Comparison of ENCODE assay signal across 16 cellular contexts in the genomic region with DNA sequence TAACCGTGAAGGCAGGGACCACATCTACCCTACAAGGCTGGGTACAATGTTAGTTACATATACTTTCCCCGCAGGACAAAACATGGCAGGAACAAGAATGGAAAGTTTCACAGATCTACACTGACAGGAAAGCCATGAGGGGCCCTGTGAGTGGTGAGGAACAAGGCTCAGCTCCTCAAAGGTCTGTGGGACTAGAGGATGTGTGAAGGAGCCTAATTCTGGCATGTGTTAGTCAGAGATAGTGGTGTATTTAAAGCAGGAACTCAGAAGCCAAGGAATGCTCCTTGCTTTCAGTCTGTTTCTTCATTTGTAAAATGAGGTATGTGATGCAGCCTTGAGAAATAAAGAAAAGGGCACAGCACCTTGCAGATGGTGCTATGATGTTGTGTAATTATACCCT.
"Had no signal": no experiment of that assay in that cellular context is flagged by ENCODE, and none has a peak within 500 bp of the region (broad histone marks: within the 10 kb centered on the region; RNA-seq: fewer than 3 reads in every experiment).

No MANE protein-coding gene starts in this region.

- ATAC-seq: lower lobe of right lung; natural killer cell; stimulated activated memory B cell treated with anti-CD40 and anti-IgM and Interleukin-4, amounts not matched to agents 10 μg/mL and 1 μg/mL and 100 μg/mL, for 72 hours had no signal

- H3K27ac ChIP-seq: coronary artery, lower lobe of right lung had no signal

- H3K27ac Mint-ChIP-seq: activated naive CD8-positive, alpha-beta T cell treated with anti-CD3 and anti-CD28 coated beads, Interleukin-2, amount 10 ng/mL, durations not matched to agents 7 days and 5 days; natural killer cell; stimulated activated memory B cell treated with anti-CD40 and anti-IgM and Interleukin-4, amounts not matched to agents 10 μg/mL and 1 μg/mL and 100 μg/mL, for 72 hours; type B pancreatic cell had no signal

- H3K4me1 ChIP-seq: lower lobe of right lung had no signal

- H3K4me3 ChIP-seq: coronary artery, lower lobe of right lung, smooth muscle cell had no signal

- H3K9me3 Mint-ChIP-seq: activated naive CD8-positive, alpha-beta T cell treated with anti-CD3 and anti-CD28 coated beads, Interleukin-2, amount 10 ng/mL, durations not matched to agents 7 days and 5 days; natural killer cell; stimulated activated memory B cell treated with anti-CD40 and anti-IgM and Interleukin-4, amounts not matched to agents 10 μg/mL and 1 μg/mL and 100 μg/mL, for 72 hours; type B pancreatic cell had no signal

- H3K4me1 Mint-ChIP-seq: activated naive CD8-positive, alpha-beta T cell treated with anti-CD3 and anti-CD28 coated beads, Interleukin-2, amount 10 ng/mL, durations not matched to agents 7 days and 5 days; natural killer cell; stimulated activated memory B cell treated with anti-CD40 and anti-IgM and Interleukin-4, amounts not matched to agents 10 μg/mL and 1 μg/mL and 100 μg/mL, for 72 hours had no signal

- DNase-seq: activated CD4-positive, alpha-beta T cell treated with anti-CD3 and anti-CD28 coated beads, Interleukin-2, amount 50 U/mL, for 4 hours; activated naive CD8-positive, alpha-beta T cell treated with anti-CD3 and anti-CD28 coated beads, Interleukin-2, amount 10 ng/mL, durations not matched to agents 7 days and 5 days; activated T-cell treated with anti-CD3 and anti-CD28 coated beads, Interleukin-2, amount 50 U/mL, for 48 hours; central memory CD4-positive, alpha-beta T cell; effector memory CD4-positive, alpha-beta T cell; hippocampal formation; left cardiac atrium; lower lobe of right lung; natural killer cell; SK-N-SH; substantia nigra; T-helper 1 cell had no signal

- H3K4me3 Mint-ChIP-seq: activated naive CD8-positive, alpha-beta T cell treated with anti-CD3 and anti-CD28 coated beads, Interleukin-2, amount 10 ng/mL, durations not matched to agents 7 days and 5 days; natural killer cell; stimulated activated memory B cell treated with anti-CD40 and anti-IgM and Interleukin-4, amounts not matched to agents 10 μg/mL and 1 μg/mL and 100 μg/mL, for 72 hours; type B pancreatic cell had no signal

- H3K9me2 ChIP-seq: SK-N-SH had no signal

- H3K36me3 Mint-ChIP-seq: activated naive CD8-positive, alpha-beta T cell treated with anti-CD3 and anti-CD28 coated beads, Interleukin-2, amount 10 ng/mL, durations not matched to agents 7 days and 5 days; natural killer cell; stimulated activated memory B cell treated with anti-CD40 and anti-IgM and Interleukin-4, amounts not matched to agents 10 μg/mL and 1 μg/mL and 100 μg/mL, for 72 hours had no signal

- H3K27me3 Mint-ChIP-seq: stimulated activated memory B cell treated with anti-CD40 and anti-IgM and Interleukin-4, amounts not matched to agents 10 μg/mL and 1 μg/mL and 100 μg/mL, for 72 hours; type B pancreatic cell had no signal

- H3K4me2 ChIP-seq: SK-N-SH, smooth muscle cell had no signal
